In genomic region chr6:38806271-38806670, GRCh38 we compare ENCODE assay signal across 15 cellular contexts.
DNase-seq lines count a peak whose midpoint lies in the region; ATAC-seq, FAIRE-seq and TF ChIP-seq lines count a peak whose summit lies in the region.
"Had no signal": no experiment of that assay in that cellular context is flagged by ENCODE, and none has a peak within 500 bp of the region (broad histone marks: within the 10 kb centered on the region; RNA-seq: fewer than 3 reads in every experiment).

No MANE protein-coding gene starts in this region.

- no peak for TF ChIP-seq EP300 in GM12878 (IDR thresholded peaks at IDR 0.05; ENCODE audit: borderline replicate concordance in 1 of 2, control insufficient read depth in 1 of 2, low read depth in 2 of 2, low read length in 2 of 2)

- peaks cover 2% of the 10 kb centered on the region; the same call in 1 of the 2 replicates for H3K4me1 ChIP-seq in GM12878 (ENCODE audit: control insufficient read depth, insufficient read depth, low read length)
- H3K4me1 ChIP-seq: ascending aorta had no signal

- no peak for TF ChIP-seq POLR2A in GM12878 (IDR thresholded peaks at IDR 0.05; ENCODE audit: low read depth, low read length)

- RAD21 ChIA-PET in GM12878 (lab: Charles Lee; ENCODE audit: unreplicated experiment): interaction anchor here (0.8 kb wide), 1 partner anchor 297 kb away, joined by 3 read pairs; no protein-coding TSS in a partner anchor

- SMC1A ChIA-PET in GM12878 (lab: Charles Lee; ENCODE audit: uncharacterized antibody, unreplicated experiment): interaction anchor here (0.7 kb wide), 1 partner anchor 123 kb away, joined by 3 read pairs; no protein-coding TSS in a partner anchor

- in situ Hi-C loops in GM12878 (cut with MboI): no loop called here

- DNase-seq in DMS53 treated with DMSO at 0.1 percent for 48 hours (lab: John Stamatoyannopoulos, UW; ENCODE audit: unreplicated experiment) (peak; percentile 65), NCI-H1092 (lab: John Stamatoyannopoulos, UW) (peak; percentile 58), GM12878 (ENCODE audit: low read depth, low spot score) (no peak), KG1 (lab: John Stamatoyannopoulos, UW) (no peak), Calu3 (no peak), islet precursor cell (no peak), NCI-H226 (no peak)
- DNase-seq: activated CD4-positive, CD25-positive, alpha-beta regulatory T cell; activated T-cell treated with anti-CD3 and anti-CD28 coated beads, Interleukin-2, amount 50 U/mL, for 4 hours; foreskin melanocyte; left cardiac atrium; NCI-H2081 treated with DMSO at 0.1 percent for 48 hours had no signal

- peak; percentile 71 for FAIRE-seq in GM12878 (lab: Jason Lieb, UNC)

- H3K4me1 Mint-ChIP-seq in Calu3 (ENCODE audit: low read depth, unreplicated experiment): peaks cover 15% of the 10 kb centered on the region

- CTCF ChIA-PET in GM12878 (lab: Yijun Ruan, JAX) (interaction anchor here (0.6 kb wide), 1 partner anchor 161 kb away, joined by 3 read pairs; no protein-coding TSS in a partner anchor), Calu3 (lab: Charles Lee) (interaction anchor here (0.9 kb wide), 1 partner anchor 9 kb away, joined by 3 read pairs; no protein-coding TSS in a partner anchor)

- intact Hi-C loops in GM12878 (cut with micrococcal nuclease; ENCODE audit: unreplicated experiment) (no loop called here), Calu3 (cut with micrococcal nuclease; ENCODE audit: unreplicated experiment) (loop anchor here (5.0 kb wide), 1 partner anchor 126 kb away; no protein-coding TSS in a partner anchor)

- no peak overlapping the region for H3K27ac ChIP-seq in GM12878 (ENCODE audit: control insufficient read depth, insufficient read depth)
- H3K27ac ChIP-seq: ascending aorta, skin epidermis had no signal

- H2AFZ ChIP-seq in GM12878 (ENCODE audit: control insufficient read depth, low read depth, low read length): no peak overlapping the region

- H3K4me3 ChIP-seq in GM12878: no peak overlapping the region
- H3K4me3 ChIP-seq: ascending aorta, skin epidermis had no signal

- H3K9me3 ChIP-seq in GM12878 (replicated peaks; ENCODE audit: control insufficient read depth, insufficient read depth, low read length): no peaks in the 10 kb centered on the region
- H3K9me3 ChIP-seq: ascending aorta had no signal

- H3K9ac ChIP-seq in GM12878 (ENCODE audit: control insufficient read depth, insufficient read depth, low read length): no peak overlapping the region

- peaks cover under 1% of the 10 kb centered on the region for H3K27me3 Mint-ChIP-seq in Calu3 (ENCODE audit: unreplicated experiment)

- BruUV-seq in GM12878 (replicated peaks; lab: Mats Ljungman, UMichigan): no TSS peak
- BruUV-seq in Calu3 (replicated peaks; lab: Mats Ljungman, UMichigan): no TSS peak

- no peak for TF ChIP-seq RAD21 in GM12878 (IDR thresholded peaks at IDR 0.05; ENCODE audit: insufficient read depth, low read depth, low read length)

- TF ChIP-seq CTCF in GM12878 (IDR thresholded peaks at IDR 0.05 in 2 of 3, conservative IDR thresholded peaks at IDR 0.05 in 1 of 3; ENCODE audit: control insufficient read depth in 2 of 3, extremely low read depth in 1 of 3, insufficient read depth in 1 of 3, low read depth in 3 of 3, low read length in 3 of 3): peak in 2 of 3 experiments; percentile 9 to 13; a peak in 1 of 6 replicates
- no peak for TF ChIP-seq CTCF in Calu3 (IDR thresholded peaks at IDR 0.05; ENCODE audit: unreplicated experiment)

- H4K20me1 ChIP-seq in GM12878 (ENCODE audit: control insufficient read depth, insufficient read depth): no peaks in the 10 kb centered on the region

- no peak overlapping the region for H3K4me2 ChIP-seq in GM12878 (ENCODE audit: control insufficient read depth, insufficient read depth)

- peak; percentile 62 for ATAC-seq in GM19395 (IDR thresholded peaks at IDR 0.05; ENCODE audit: unreplicated experiment)
- peak; percentile 59 for ATAC-seq in GM12878
- ATAC-seq: activated T-cell treated with anti-CD3 and anti-CD28 coated beads, Interleukin-2, amount 50 U/mL, for 4 hours; left cardiac atrium had no signal

- no peak overlapping the region for H3K4me3 Mint-ChIP-seq in Calu3 (ENCODE audit: low read depth, unreplicated experiment)
- H3K4me3 Mint-ChIP-seq: activated T-cell treated with anti-CD3 and anti-CD28 coated beads, Interleukin-2, amount 50 U/mL, for 4 hours had no signal

- H3K27me3 ChIP-seq in GM12878 (replicated peaks in 1 of 2; ENCODE audit: control insufficient read depth in 2 of 2, insufficient read depth in 2 of 2, low read length in 1 of 2): no peaks in the 10 kb centered on the region
- H3K27me3 ChIP-seq: ascending aorta had no signal

- no peaks in the 10 kb centered on the region for H3K9me3 Mint-ChIP-seq in Calu3 (ENCODE audit: low read depth, unreplicated experiment)
- H3K9me3 Mint-ChIP-seq: activated T-cell treated with anti-CD3 and anti-CD28 coated beads, Interleukin-2, amount 50 U/mL, for 4 hours had no signal

- no peaks in the 10 kb centered on the region for H3K36me3 ChIP-seq in GM12878 (ENCODE audit: control insufficient read depth in 2 of 2, insufficient read depth in 2 of 2, low read length in 1 of 2)
- H3K36me3 ChIP-seq: ascending aorta had no signal

- 33% methylated on average over 2 of the region's 2 CpGs for WGBS in GM12878 (ENCODE audit: insufficient coverage, insufficient replicate concordance, low lambda C conversion rate, missing lambda C conversion rate)

- no peaks in the 10 kb centered on the region for H3K79me2 ChIP-seq in GM12878 (ENCODE audit: control insufficient read depth, insufficient read depth, low read length)

- POLR2A ChIA-PET in GM12878 (lab: Charles Lee): interaction anchor here (0.5 kb wide), 1 partner anchor 103 kb away, joined by 4 read pairs; no protein-coding TSS in a partner anchor

- no peaks in the 10 kb centered on the region for H3K36me3 Mint-ChIP-seq in Calu3 (ENCODE audit: insufficient read depth, unreplicated experiment)

- no peak overlapping the region for H3K27ac Mint-ChIP-seq in Calu3 (ENCODE audit: unreplicated experiment)

TF ChIP-seq in GM12878, 131 proteins besides CTCF, POLR2A, EP300 and RAD21:
- TF ChIP-seq FOS (IDR thresholded peaks at IDR 0.05; ENCODE audit: borderline replicate concordance, extremely low read depth, insufficient read length): no peak
- TF ChIP-seq TCF3 (IDR thresholded peaks at IDR 0.05; ENCODE audit: borderline replicate concordance, insufficient read depth, low read depth, low read length): peak; percentile 80
- TF ChIP-seq ELK1 (IDR thresholded peaks at IDR 0.05; ENCODE audit: low read depth, low read length): no peak
- no peak for TF ChIP-seq ZNF217 (IDR thresholded peaks at IDR 0.05)
- TF ChIP-seq SMAD5 (IDR thresholded peaks at IDR 0.05; ENCODE audit: low read depth): no peak
- TF ChIP-seq NRF1 (conservative IDR thresholded peaks at IDR 0.05; ENCODE audit: low read depth, low read length): no peak

Comparison
In these comparisons a context has a peak if more than half of its experiments do, and no peak if none do; other contexts are left out.
1. DNase-seq: peak in DMS53 treated with DMSO at 0.1 percent for 48 hours (single experiment) and NCI-H1092 (single experiment); none in GM12878 (single experiment), KG1 (single experiment), Calu3 (single experiment), islet precursor cell (single experiment) and NCI-H226 (single experiment).